In genomic region chr1:197062692-197063091, GRCh38 we compare ENCODE assay signal across 15 cellular contexts.
DNase-seq lines count a peak whose midpoint lies in the region; ATAC-seq, FAIRE-seq and TF ChIP-seq lines count a peak whose summit lies in the region.
"Had no signal": no experiment of that assay in that cellular context is flagged by ENCODE, and none has a peak within 500 bp of the region (broad histone marks: within the 10 kb centered on the region; RNA-seq: fewer than 3 reads in every experiment).

No MANE protein-coding gene starts in this region.

- TF ChIP-seq CTCF in GM20000 (IDR thresholded peaks at IDR 0.05; ENCODE audit: extremely low read depth, missing control alignments), result no peak

- ATAC-seq in HG02884 (IDR thresholded peaks at IDR 0.05; ENCODE audit: unreplicated experiment), result peak; percentile 89
- peak; percentile 91 for ATAC-seq in HG03469 (IDR thresholded peaks at IDR 0.05; ENCODE audit: unreplicated experiment)

- FAIRE-seq in GM18507 (lab: Jason Lieb, UNC), result peak; percentile 42
- FAIRE-seq: astrocyte had no signal

- DNase-seq in GM18507 (ENCODE audit: extremely low spot score, insufficient read length, low read depth) (no peak), GM20000 (ENCODE audit: low spot score) (peak; percentile 5), NCI-H1930 (lab: John Stamatoyannopoulos, UW) (no peak), DMS114 treated with DMSO at 0.1 percent for 48 hours (lab: John Stamatoyannopoulos, UW; ENCODE audit: unreplicated experiment) (no peak)
- DNase-seq in stimulated activated CD4-positive, alpha-beta T cell treated with anti-CD3 and anti-CD28 coated beads, Interleukin-2, amount 100 ng/mL, for 24 hours, result no peak
- no peak for DNase-seq in activated CD8-positive, alpha-beta memory T cell treated with anti-CD3 and anti-CD28 coated beads, Interleukin-2, amount 50 U/mL, for 48 hours
- DNase-seq: AML-193; effector CD4-positive, alpha-beta T cell; foreskin melanocyte; H7; Karpas-422; RPMI8226 had no signal
